9 cellular contexts compared by ENCODE assay signal in the genomic region with DNA sequence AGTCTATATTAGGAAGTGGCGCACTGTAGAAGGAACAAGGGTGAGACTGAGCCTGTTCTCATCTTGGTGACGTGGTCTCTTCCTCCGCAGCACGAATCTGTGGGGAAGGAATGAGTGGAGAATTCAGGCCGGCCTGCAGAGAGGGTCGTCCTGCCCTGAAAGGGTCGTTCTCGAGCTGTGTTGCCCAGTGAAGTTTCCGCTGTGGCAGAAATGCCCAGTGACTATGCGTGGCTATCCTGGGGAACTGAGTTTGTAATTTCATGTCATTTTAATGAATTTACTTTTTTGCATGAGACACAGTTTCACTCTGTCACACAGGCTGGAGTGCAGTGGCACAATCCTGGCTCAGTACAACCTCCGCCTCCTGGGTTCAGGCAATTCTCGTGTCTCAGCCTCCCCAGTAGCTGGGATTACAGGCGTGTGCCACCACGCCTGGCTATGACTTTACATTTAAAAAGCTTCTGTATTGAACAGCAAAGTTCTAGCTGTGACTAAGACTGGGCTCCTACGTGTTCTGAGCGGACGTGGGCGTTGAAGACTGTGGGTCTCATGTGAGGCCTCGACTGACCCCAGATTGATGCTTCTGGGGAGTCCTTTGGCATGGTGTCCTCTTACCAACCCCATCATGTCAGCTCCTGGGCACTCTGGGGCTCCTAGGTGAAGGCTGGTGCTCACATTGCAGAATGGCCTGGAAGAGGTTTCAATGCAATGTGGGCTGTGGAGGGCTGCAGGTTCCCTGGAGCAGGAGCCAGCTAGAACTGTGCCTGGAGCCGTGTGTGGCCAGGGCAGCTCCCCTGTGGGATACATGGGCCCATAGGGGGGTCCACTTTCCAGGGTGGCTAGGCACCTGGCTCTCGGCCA. TPM values are rescaled to one million over a fixed set of nuclear protein-coding genes. Genes with fewer than 3 reads are reported as not detected.
DNase-seq lines count a peak whose midpoint lies in the region; ATAC-seq, FAIRE-seq and TF ChIP-seq lines count a peak whose summit lies in the region.
"Had no signal": no experiment of that assay in that cellular context is flagged by ENCODE, and none has a peak within 500 bp of the region (broad histone marks: within the 10 kb centered on the region; RNA-seq: fewer than 3 reads in every experiment).

No MANE protein-coding gene starts in this region.

- H3K18ac ChIP-seq in H9 (ENCODE audit: insufficient read length, low read depth, low read length), result peak overlapping the region; percentile 89

- H2BK15ac ChIP-seq in H9 (ENCODE audit: low read depth, low read length), result no peak overlapping the region

- H3K9me1 ChIP-seq in keratinocyte (ENCODE audit: control insufficient read depth, extremely low read depth, insufficient read depth, low read length), result no peaks in the 10 kb centered on the region

- H2AFZ ChIP-seq in H9 (ENCODE audit: low read length), result no peak overlapping the region
- H2AFZ ChIP-seq in keratinocyte (ENCODE audit: control insufficient read depth, low read length), result no peak overlapping the region
- no peak overlapping the region for H2AFZ ChIP-seq in smooth muscle cell (ENCODE audit: low read depth)

- DNase-seq in H9 (no peak), keratinocyte (ENCODE audit: low read depth, low spot score) (no peak), smooth muscle cell (lab: John Stamatoyannopoulos, UW; ENCODE audit: unreplicated experiment) (no peak), OCI-M1 (lab: John Stamatoyannopoulos, UW) (no peak), GM03348 (ENCODE audit: low spot score) (no peak), midbrain (lab: John Stamatoyannopoulos, UW) (no peak)
- DNase-seq in activated naive CD8-positive, alpha-beta T cell treated with anti-CD3 and anti-CD28 coated beads for 36 hours, result no peak

- H2AK5ac ChIP-seq in H9 (ENCODE audit: insufficient read length, low read length), result peak overlapping the region; percentile 28

- H2BK12ac ChIP-seq in H9 (ENCODE audit: insufficient read length, low read depth, low read length), result peak overlapping the region; percentile 66

- no peak overlapping the region for H3K4me3 ChIP-seq in keratinocyte (ENCODE audit: control insufficient read depth in 2 of 3, extremely low read depth in 1 of 3, insufficient read depth in 2 of 3, low read depth in 1 of 3, low read length in 3 of 3)
- no peak overlapping the region for H3K4me3 ChIP-seq in smooth muscle cell

- H4K20me1 ChIP-seq in H9 (ENCODE audit: control insufficient read depth, insufficient read depth, insufficient read length) (no peaks in the 10 kb centered on the region), keratinocyte (ENCODE audit: control insufficient read depth, extremely low read depth, insufficient read depth, low read length) (peaks cover 5% of the 10 kb centered on the region), smooth muscle cell (ENCODE audit: low read depth) (peaks cover 15% of the 10 kb centered on the region)

- no peak overlapping the region for H4K5ac ChIP-seq in H9 (ENCODE audit: insufficient read length, low read depth, low read length)

- H2BK120ac ChIP-seq in H9 (ENCODE audit: low read depth, low read length, poor library complexity, severe bottlenecking), result peak overlapping the region; percentile 76

- H3K27me3 ChIP-seq in H9 (ENCODE audit: insufficient read depth, low read length) (no peaks in the 10 kb centered on the region), keratinocyte (ENCODE audit: control insufficient read depth, extremely low read depth, insufficient read depth, low read length) (no peaks in the 10 kb centered on the region), smooth muscle cell (ENCODE audit: low read depth) (no peaks in the 10 kb centered on the region)

- peaks cover 6% of the 10 kb centered on the region for H3K79me1 ChIP-seq in H9 (ENCODE audit: insufficient read depth, low read depth, low read length, poor library complexity, severe bottlenecking)

- H3K56ac ChIP-seq in H9 (ENCODE audit: insufficient read length, low read depth, low read length), result no peak overlapping the region

- peaks cover 58% of the 10 kb centered on the region in 2 experiments for H3K4me1 Mint-ChIP-seq in H9
- H3K4me1 Mint-ChIP-seq in activated naive CD8-positive, alpha-beta T cell treated with anti-CD3 and anti-CD28 coated beads for 36 hours, result peaks cover 69% of the 10 kb centered on the region

- WGBS in H9 (ENCODE audit: extremely low coverage, insufficient read length, low lambda C conversion rate), result no CpG with 5 or more reads among the region's 21 CpGs
- 88% methylated on average over 21 of the region's 21 CpGs for WGBS in smooth muscle cell (ENCODE audit: low lambda C conversion rate)

- H2BK5ac ChIP-seq in H9 (ENCODE audit: insufficient read length, low read length), result no peak overlapping the region

- no peak for ATAC-seq in GM18868 (IDR thresholded peaks at IDR 0.05; ENCODE audit: unreplicated experiment)

- H4K91ac ChIP-seq in H9 (ENCODE audit: insufficient read length, low read depth, low read length), result peak overlapping the region; percentile 79

- peaks cover 10% of the 10 kb centered on the region for H3K23me2 ChIP-seq in H9 (ENCODE audit: insufficient read length, low read depth, low read length, poor library complexity, severe bottlenecking)

- H3K9me3 Mint-ChIP-seq in H9, result no peaks in the 10 kb centered on the region
- no peaks in the 10 kb centered on the region for H3K9me3 Mint-ChIP-seq in activated naive CD8-positive, alpha-beta T cell treated with anti-CD3 and anti-CD28 coated beads for 36 hours

- no peaks in the 10 kb centered on the region for H3K27me3 Mint-ChIP-seq in H9 (ENCODE audit: low read depth)
- no peaks in the 10 kb centered on the region for H3K27me3 Mint-ChIP-seq in activated naive CD8-positive, alpha-beta T cell treated with anti-CD3 and anti-CD28 coated beads for 36 hours

- H3K14ac ChIP-seq in H9 (ENCODE audit: insufficient read depth, low read length), result peak overlapping the region; percentile 50; the same call in 1 of the 2 replicates

- H3K27ac ChIP-seq in H9 (ENCODE audit: insufficient read length, low read depth, low read length) (peak overlapping the region; percentile 8), keratinocyte (ENCODE audit: control insufficient read depth, insufficient read depth, low read length) (peak overlapping the region; percentile 91), smooth muscle cell (ENCODE audit: low read depth) (peak overlapping the region; percentile 99)

- H3K4me3 Mint-ChIP-seq in H9, result peak overlapping the region in 1 of 2 experiments; percentile 89; a peak in 2 of 5 replicates
- H3K4me3 Mint-ChIP-seq in activated naive CD8-positive, alpha-beta T cell treated with anti-CD3 and anti-CD28 coated beads for 36 hours, result no peak overlapping the region

- no peak for FAIRE-seq in keratinocyte (lab: Jason Lieb, UNC)

- H3K23ac ChIP-seq in H9 (ENCODE audit: insufficient read length, low read depth, low read length), result no peak overlapping the region

- H3K9ac ChIP-seq in H9 (ENCODE audit: extremely low read depth, insufficient read length, low read length) (no peak overlapping the region), keratinocyte (ENCODE audit: control insufficient read depth, extremely low read depth, insufficient read depth, low read length) (peak overlapping the region; percentile 91), smooth muscle cell (ENCODE audit: low read depth) (peak overlapping the region; percentile 95)

- H3K27ac Mint-ChIP-seq in H9, result peak overlapping the region; percentile 96 to 99 (median 99); a peak in 5 of 7 replicates
- peak overlapping the region; percentile 73 for H3K27ac Mint-ChIP-seq in activated naive CD8-positive, alpha-beta T cell treated with anti-CD3 and anti-CD28 coated beads for 36 hours

- H3K36me3 ChIP-seq in keratinocyte (ENCODE audit: control insufficient read depth in 2 of 2, extremely low read depth in 1 of 2, insufficient read depth in 2 of 2, low read length in 2 of 2) (peaks cover 11% of the 10 kb centered on the region in 2 experiments), smooth muscle cell (ENCODE audit: low read depth) (no peaks in the 10 kb centered on the region)

- H2BK20ac ChIP-seq in H9 (ENCODE audit: low read depth, low read length, poor library complexity, severe bottlenecking), result no peak overlapping the region

- H3K79me2 ChIP-seq in H9 (ENCODE audit: insufficient read depth, low read length) (peaks cover 7% of the 10 kb centered on the region; the same call in 1 of the 2 replicates), keratinocyte (ENCODE audit: control insufficient read depth, insufficient read depth, low read length) (peaks cover 28% of the 10 kb centered on the region), smooth muscle cell (ENCODE audit: low read depth) (peaks cover 43% of the 10 kb centered on the region)

- peaks cover 10 to 15% (median 14%) of the 10 kb centered on the region in 3 experiments; a peak in 6 of 7 replicates for H3K36me3 Mint-ChIP-seq in H9 (ENCODE audit: insufficient read depth in 1 of 3, low read depth in 3 of 3)
- peaks cover 11% of the 10 kb centered on the region for H3K36me3 Mint-ChIP-seq in activated naive CD8-positive, alpha-beta T cell treated with anti-CD3 and anti-CD28 coated beads for 36 hours

- H3K4me1 ChIP-seq in H9 (ENCODE audit: insufficient read depth, low read length) (peaks cover 5% of the 10 kb centered on the region; the same call in 1 of the 2 replicates), keratinocyte (ENCODE audit: control insufficient read depth, extremely low read depth, insufficient read depth, low read length) (peaks cover 37% of the 10 kb centered on the region), smooth muscle cell (ENCODE audit: low read depth) (peaks cover 26% of the 10 kb centered on the region)

- no peak overlapping the region for H4K8ac ChIP-seq in H9 (replicated peaks; ENCODE audit: insufficient read length, low read depth, low read length)

- peaks cover 39% of the 10 kb centered on the region for H3F3A ChIP-seq in smooth muscle cell (ENCODE audit: low read depth)

- dilution Hi-C loops in keratinocyte (cut with MboI; ENCODE audit: extremely low pct_ligation_motif_present, low sequenced_read_pairs), result no loop called here

- no peak overlapping the region for H3T11ph ChIP-seq in H9 (ENCODE audit: low read length)

- peak overlapping the region; percentile 76 for H3K4me2 ChIP-seq in H9 (ENCODE audit: insufficient read depth, insufficient read length, low read length)
- H3K4me2 ChIP-seq in keratinocyte (ENCODE audit: control insufficient read depth, extremely low read depth, insufficient read depth, low read depth, low read length), result peak overlapping the region; percentile 99
- H3K4me2 ChIP-seq in smooth muscle cell, result peak overlapping the region; percentile 87

- H3K4ac ChIP-seq in H9 (ENCODE audit: low read depth, low read length), result peak overlapping the region; percentile 59

- no peaks in the 10 kb centered on the region for H3K9me3 ChIP-seq in H9 (ENCODE audit: control insufficient read depth, low read depth, low read length)
- H3K9me3 ChIP-seq in keratinocyte (ENCODE audit: control insufficient read depth, low read depth, low read length), result no peaks in the 10 kb centered on the region
- H3K9me3 ChIP-seq in smooth muscle cell (replicated peaks; ENCODE audit: low read depth), result no peaks in the 10 kb centered on the region

- TF ChIP-seq CTCF in H9 (conservative IDR thresholded peaks at IDR 0.05) (no peak), keratinocyte (optimal IDR thresholded peaks at IDR 0.05 in 1 of 3, IDR thresholded peaks at IDR 0.05 in 1 of 3, conservative IDR thresholded peaks at IDR 0.05 in 1 of 3; ENCODE audit: extremely low read depth in 1 of 3, insufficient read depth in 2 of 3, low read length in 3 of 3) (no peak), smooth muscle cell (IDR thresholded peaks at IDR 0.05; ENCODE audit: borderline replicate concordance, insufficient read depth, poor library complexity, severe bottlenecking) (no peak)

RNA-seq across cellular contexts. Expression of gene SLC25A25, which starts 29.4 kb away (rescaled TPM):
- total RNA-seq in H9 (2021), result 16.0 and 16.9 TPM in 2 replicates
- 10 to 100 TPM; 13.0 to 14.5 TPM for total RNA-seq in activated naive CD8-positive, alpha-beta T cell treated with anti-CD3 and anti-CD28 coated beads for 36 hours
- polyA plus RNA-seq in keratinocyte, result 4.1 to 7.9 TPM (median 6.5 TPM) in 3 replicates
- polyA plus RNA-seq in keratinocyte (2011; ENCODE audit: low read depth), result 103 TPM
- polyA plus RNA-seq in keratinocyte (2011; cell fraction: cytosol; rRNA removed), result 3.0 and 3.5 TPM in 2 replicates
- 9.7 and 9.9 TPM in 2 replicates for polyA plus RNA-seq in keratinocyte (2011; cell fraction: nucleus; rRNA removed)
- polyA plus RNA-seq in keratinocyte (2012; ENCODE audit: low replicate concordance), result 4.9 and 20.7 TPM in 2 replicates
- 5.3 to 6.5 TPM (median 6.1 TPM) in 3 replicates for polyA minus RNA-seq in keratinocyte
- 8.4 TPM for polyA minus RNA-seq in keratinocyte (2011; cell fraction: cytosol; rRNA and poly(A)+ RNA removed)
- 7.2 and 8.0 TPM in 2 replicates for polyA minus RNA-seq in keratinocyte (2011; cell fraction: nucleus; rRNA and poly(A)+ RNA removed)
- 15.7 and 20.6 TPM in 2 replicates for total RNA-seq in smooth muscle cell
- polyA plus RNA-seq in smooth muscle cell, result 19.9 and 20.5 TPM in 2 replicates

RNA-seq across cellular contexts. Expression of gene PTGES2, which starts 30.1 kb away (rescaled TPM):
- total RNA-seq in H9 (2021) (60.4 and 63.9 TPM in 2 replicates), smooth muscle cell (20.7 and 31.5 TPM in 2 replicates)
- 10 to 100 TPM; 63.3 to 66.1 TPM for total RNA-seq in activated naive CD8-positive, alpha-beta T cell treated with anti-CD3 and anti-CD28 coated beads for 36 hours
- polyA plus RNA-seq in keratinocyte (61.3 to 71.3 TPM (median 68.7 TPM) in 3 replicates), smooth muscle cell (78.6 and 102 TPM in 2 replicates)
- polyA plus RNA-seq in keratinocyte (2011; ENCODE audit: low read depth), result 12.9 TPM
- 40.6 and 68.8 TPM in 2 replicates for polyA plus RNA-seq in keratinocyte (2011; cell fraction: cytosol; rRNA removed)
- polyA plus RNA-seq in keratinocyte (2011; cell fraction: nucleus; rRNA removed), result 71.2 and 78.4 TPM in 2 replicates
- polyA plus RNA-seq in keratinocyte (2012; ENCODE audit: low replicate concordance), result 26.6 and 60.0 TPM in 2 replicates
- 48.2 to 64.8 TPM (median 49.7 TPM) in 3 replicates for polyA minus RNA-seq in keratinocyte
- polyA minus RNA-seq in keratinocyte (2011; cell fraction: cytosol; rRNA and poly(A)+ RNA removed), result 79.8 TPM
- polyA minus RNA-seq in keratinocyte (2011; cell fraction: nucleus; rRNA and poly(A)+ RNA removed), result 30.1 and 30.7 TPM in 2 replicates

RNA-seq across cellular contexts. Expression of gene NAIF1, which starts 30.3 kb away (rescaled TPM):
- total RNA-seq in H9 (2021) (6.3 TPM in 2 replicates), smooth muscle cell (3.8 and 5.2 TPM in 2 replicates)
- total RNA-seq in activated naive CD8-positive, alpha-beta T cell treated with anti-CD3 and anti-CD28 coated beads for 36 hours, result 10 to 100 TPM; 11.2 to 12.0 TPM
- polyA plus RNA-seq in keratinocyte (6.3 to 7.5 TPM (median 7.4 TPM) in 3 replicates), smooth muscle cell (6.7 and 8.9 TPM in 2 replicates)
- 7.4 TPM for polyA plus RNA-seq in keratinocyte (2011; ENCODE audit: low read depth)
- polyA plus RNA-seq in keratinocyte (2011; cell fraction: cytosol; rRNA removed), result 5.9 and 8.1 TPM in 2 replicates
- polyA plus RNA-seq in keratinocyte (2011; cell fraction: nucleus; rRNA removed), result 7.9 and 8.6 TPM in 2 replicates
- polyA plus RNA-seq in keratinocyte (2012; ENCODE audit: low replicate concordance), result 7.1 and 10.0 TPM in 2 replicates
- polyA minus RNA-seq in keratinocyte, result 4.6 to 7.5 TPM (median 5.9 TPM) in 3 replicates
- 16.5 TPM for polyA minus RNA-seq in keratinocyte (2011; cell fraction: cytosol; rRNA and poly(A)+ RNA removed)
- polyA minus RNA-seq in keratinocyte (2011; cell fraction: nucleus; rRNA and poly(A)+ RNA removed), result 3.4 and 5.4 TPM in 2 replicates

RNA-seq across cellular contexts. Expression of gene LCN2, which starts 51.9 kb away (rescaled TPM):
- total RNA-seq in H9 (2021) (not detected in 2 replicates), smooth muscle cell (not detected in 2 replicates)
- not detected for total RNA-seq in activated naive CD8-positive, alpha-beta T cell treated with anti-CD3 and anti-CD28 coated beads for 36 hours
- polyA plus RNA-seq in keratinocyte (28.9 to 77.4 TPM (median 67.4 TPM) in 3 replicates), smooth muscle cell (0.38 TPM in 1 of 2 replicates, not detected in the other)
- 191 TPM for polyA plus RNA-seq in keratinocyte (2011; ENCODE audit: low read depth)
- polyA plus RNA-seq in keratinocyte (2011; cell fraction: cytosol; rRNA removed), result 131 and 203 TPM in 2 replicates
- 209 and 300 TPM in 2 replicates for polyA plus RNA-seq in keratinocyte (2011; cell fraction: nucleus; rRNA removed)
- 59.4 and 461 TPM in 2 replicates for polyA plus RNA-seq in keratinocyte (2012; ENCODE audit: low replicate concordance)
- polyA minus RNA-seq in keratinocyte, result 24.6 to 108 TPM (median 50.3 TPM) in 3 replicates
- polyA minus RNA-seq in keratinocyte (2011; cell fraction: cytosol; rRNA and poly(A)+ RNA removed), result 101 TPM
- 71.9 and 103 TPM in 2 replicates for polyA minus RNA-seq in keratinocyte (2011; cell fraction: nucleus; rRNA and poly(A)+ RNA removed)
- total RNA-seq: T-helper 1 cell treated with Interleukin-12 subunit alpha and Interleukin-12 subunit beta and Interleukin-4 antibody, amounts not matched to agents 30 ng/mL and 1 ng/mL, for 36 hours had no signal

Comparison
In these comparisons a context has a peak if more than half of its experiments do, and no peak if none do; other contexts are left out.
1. H3K27ac ChIP-seq: peak in every context shown above with its lines; median percentile 99 in smooth muscle cell; 91 in keratinocyte; 8 in H9.